In genomic region chr2:98511981-98512380, GRCh38 we compare ENCODE assay signal across 22 cellular contexts.
"Had no signal": no experiment of that assay in that cellular context is flagged by ENCODE, and none has a peak within 500 bp of the region (broad histone marks: within the 10 kb centered on the region; RNA-seq: fewer than 3 reads in every experiment).

No MANE protein-coding gene starts in this region.

- H3K27me3 Mint-ChIP-seq: activated naive CD4-positive, alpha-beta T cell treated with anti-CD3 and anti-CD28 coated beads, Interleukin-2, amount 10 ng/mL, durations not matched to agents 7 days and 5 days; naive B cell had no signal

- H3K4me3 Mint-ChIP-seq: activated naive CD4-positive, alpha-beta T cell treated with anti-CD3 and anti-CD28 coated beads, Interleukin-2, amount 10 ng/mL, durations not matched to agents 7 days and 5 days; naive B cell had no signal

- ATAC-seq: left cardiac atrium; mucosa of descending colon; stimulated activated naive CD8-positive, alpha-beta T cell treated with anti-CD3 and anti-CD28 coated beads, Interleukin-15, Interleukin-2, amounts not matched to agents 100 U/mL and 50 U/mL, for 24 hours had no signal

- H3K36me3 ChIP-seq: ascending aorta, tibial artery, uterus, WERI-Rb-1 had no signal

- H3K27ac ChIP-seq: ascending aorta, coronary artery, hepatocyte, tibial artery, uterus, WERI-Rb-1 had no signal

- DNase-seq: activated CD4-positive, alpha-beta T cell treated with anti-CD3 and anti-CD28 coated beads for 1 hour; activated CD4-positive, alpha-beta T cell treated with anti-CD3 and anti-CD28 coated beads, Interleukin-2, amount 50 U/mL, for 48 hours; activated effector memory CD4-positive, alpha-beta T cell treated with Interleukin-2 at 50 U/mL for 16 hours; activated naive CD4-positive, alpha-beta T cell treated with anti-CD3 and anti-CD28 coated beads, Interleukin-2, amount 10 ng/mL, durations not matched to agents 7 days and 5 days; activated T-cell treated with anti-CD3 and anti-CD28 coated beads, Interleukin-2, amount 50 U/mL, for 48 hours; left cardiac atrium; mesenchymal stem cell; mucosa of descending colon; naive B cell; occipital lobe; posterior cingulate gyrus; stimulated activated CD4-positive, alpha-beta T cell treated with anti-CD3 and anti-CD28 coated beads, Interleukin-1b, Interleukin-23, amount 100 ng/mL, for 48 hours; stimulated activated CD8-positive, alpha-beta memory T cell treated with anti-CD3 and anti-CD28 coated beads, Interleukin-4, amount 100 ng/mL, for 48 hours; stimulated activated naive CD8-positive, alpha-beta T cell treated with anti-CD3 and anti-CD28 coated beads, Interleukin-15, Interleukin-2, amounts not matched to agents 100 U/mL and 50 U/mL, for 24 hours; substantia nigra; T-helper 2 cell; uterus; WERI-Rb-1 had no signal

- H3K9me3 ChIP-seq: ascending aorta, mucosa of descending colon, tibial artery, uterus had no signal

- H3K36me3 Mint-ChIP-seq: naive B cell had no signal

- H3K27me3 ChIP-seq: ascending aorta, hepatocyte, tibial artery, uterus had no signal

- H3K27ac Mint-ChIP-seq: naive B cell had no signal

- H3K4me3 ChIP-seq: ascending aorta, coronary artery, hepatocyte, mucosa of descending colon, tibial artery, uterus had no signal

- H3K9me3 Mint-ChIP-seq: activated naive CD4-positive, alpha-beta T cell treated with anti-CD3 and anti-CD28 coated beads, Interleukin-2, amount 10 ng/mL, durations not matched to agents 7 days and 5 days; naive B cell had no signal
